ENCODE assay signal across 30 cellular contexts in genomic region chr5:77864997-77865396, GRCh38.
DNase-seq lines count a peak whose midpoint lies in the region; ATAC-seq, FAIRE-seq and TF ChIP-seq lines count a peak whose summit lies in the region.
"Had no signal": no experiment of that assay in that cellular context is flagged by ENCODE, and none has a peak within 500 bp of the region (broad histone marks: within the 10 kb centered on the region; RNA-seq: fewer than 3 reads in every experiment).

No MANE protein-coding gene starts in this region.

- DNase-seq in NCI-H2029 (lab: John Stamatoyannopoulos, UW) (peak; percentile 61), NCI-H2029 treated with DMSO at 0.1 percent for 48 hours (lab: John Stamatoyannopoulos, UW) (no peak), NOMO-1 treated with dmso at 0.1 percent for 144 hours (lab: John Stamatoyannopoulos, UW; ENCODE audit: unreplicated experiment) (peak; percentile 84), upper lobe of right lung (peak; percentile 82), coronary artery (ENCODE audit: low spot score) (no peak), frontal cortex (ENCODE audit: low spot score in 2 of 2) (no peak)
- no peak for DNase-seq in activated effector memory CD4-positive, alpha-beta T cell treated with Interleukin-2 at 50 U/mL for 16 hours
- DNase-seq: 8988T; activated CD4-positive, alpha-beta T cell treated with anti-CD3 and anti-CD28 coated beads, Interleukin-2, amount 50 U/mL, for 48 hours; activated naive CD4-positive, alpha-beta T cell treated with Interleukin-2 at 50 U/mL for 16 hours; adrenal gland; Calu3; dermis blood vessel endothelial cell; endodermal cell; heart left ventricle; islet precursor cell; left ventricle myocardium superior; natural killer cell; NCI-H1436; NCI-H345; NCI-H69; psoas muscle; stimulated activated CD4-positive, alpha-beta T cell treated with anti-CD3 and anti-CD28 coated beads, Interleukin-15, amount 100 ng/mL, for 24 hours; stimulated activated CD4-positive, alpha-beta T cell treated with anti-CD3 and anti-CD28 coated beads, Interleukin-4, amount 100 ng/mL, for 4 hours; tibial artery had no signal

- H3K4me3 ChIP-seq in upper lobe of right lung (no peak overlapping the region), coronary artery (no peak overlapping the region)
- H3K4me3 ChIP-seq: adrenal gland, body of pancreas, heart left ventricle, psoas muscle, SJSA1, tibial artery had no signal

- no peaks in the 10 kb centered on the region for H3K4me1 ChIP-seq in upper lobe of right lung
- H3K4me1 ChIP-seq: adrenal gland, body of pancreas, heart left ventricle, psoas muscle, tibial artery had no signal

- no peak for TF ChIP-seq CTCF in upper lobe of right lung (IDR thresholded peaks at IDR 0.05)
- TF ChIP-seq CTCF in coronary artery (IDR thresholded peaks at IDR 0.05) = no peak

- ATAC-seq in esophagus mucosa (peak; percentile 36), upper lobe of right lung (peak; percentile 97)
- ATAC-seq: body of pancreas, heart left ventricle, left ventricle myocardium superior, psoas muscle had no signal

- no peak for FAIRE-seq in frontal cortex (lab: Jason Lieb, UNC)
- FAIRE-seq: RCC 7860 had no signal

- H3K9me3 ChIP-seq in upper lobe of right lung = no peaks in the 10 kb centered on the region
- H3K9me3 ChIP-seq: adrenal gland, body of pancreas, heart left ventricle, psoas muscle, SJSA1, tibial artery had no signal

- H3K27ac ChIP-seq in upper lobe of right lung (no peak overlapping the region), coronary artery (no peak overlapping the region)
- H3K27ac ChIP-seq: adrenal gland, body of pancreas, C4-2B, heart left ventricle, psoas muscle, SJSA1, tibial artery had no signal

- intact Hi-C loops in upper lobe of right lung (cut with DNase I) = no loop called here

- H3K36me3 ChIP-seq in upper lobe of right lung = no peaks in the 10 kb centered on the region
- H3K36me3 ChIP-seq: adrenal gland, heart left ventricle, SJSA1, tibial artery had no signal

- H3K27me3 ChIP-seq in upper lobe of right lung = no peaks in the 10 kb centered on the region
- H3K27me3 ChIP-seq: adrenal gland, body of pancreas, SJSA1 had no signal

Comparison
In these comparisons a context has a peak if more than half of its experiments do, and no peak if none do; other contexts are left out.
1. DNase-seq: peak in NCI-H2029 (single experiment), NOMO-1 treated with dmso at 0.1 percent for 144 hours (single experiment) and upper lobe of right lung (single experiment); none in NCI-H2029 treated with DMSO at 0.1 percent for 48 hours (single experiment), coronary artery (single experiment), activated effector memory CD4-positive, alpha-beta T cell treated with Interleukin-2 at 50 U/mL for 16 hours (single experiment) and frontal cortex (0 of 2).